21 cellular contexts compared by ENCODE assay signal in genomic region chr15:75924576-75924975, GRCh38. TPM values are rescaled to one million over a fixed set of nuclear protein-coding genes. Genes with fewer than 3 reads are reported as not detected.
DNase-seq lines count a peak whose midpoint lies in the region; ATAC-seq and TF ChIP-seq lines count a peak whose summit lies in the region.
"Had no signal": no experiment of that assay in that cellular context is flagged by ENCODE, and none has a peak within 500 bp of the region (broad histone marks: within the 10 kb centered on the region; RNA-seq: fewer than 3 reads in every experiment).

No MANE protein-coding gene starts in this region.

- H3K27ac ChIP-seq in GM23248 (no peak overlapping the region), foreskin keratinocyte (no peak overlapping the region), mesenchymal stem cell (ENCODE audit: low read length, poor library complexity, severe bottlenecking) (no peak overlapping the region)
- H3K27ac ChIP-seq: A549, BLaER1, SJCRH30 had no signal

- no peaks in the 10 kb centered on the region for H3K9me3 Mint-ChIP-seq in activated CD8-positive, alpha-beta memory T cell treated with anti-CD3 and anti-CD28 coated beads, Interleukin-2, amount 10 ng/mL, durations not matched to agents 7 days and 5 days (ENCODE audit: low read depth)
- H3K9me3 Mint-ChIP-seq: CD4-positive, alpha-beta memory T cell had no signal

- H3K36me3 ChIP-seq in GM23248 (ENCODE audit: low read depth) (no peaks in the 10 kb centered on the region; the same call in 1 of the 2 replicates), mesenchymal stem cell (ENCODE audit: control insufficient read depth in 1 of 2, insufficient read depth in 2 of 2, low read depth in 1 of 2, low read length in 2 of 2) (peaks cover 6 to 50% of the 10 kb centered on the region in 2 experiments)

- H3K4me3 ChIP-seq in GM23248 (no peak overlapping the region), mesenchymal stem cell (ENCODE audit: insufficient read depth in 1 of 2, low read depth in 1 of 2, low read length in 2 of 2) (no peak overlapping the region)
- H3K4me3 ChIP-seq: A549, BLaER1, SJCRH30 had no signal

- H3K27ac Mint-ChIP-seq in T-helper 17 cell = peak overlapping the region; percentile 61
- H3K27ac Mint-ChIP-seq in activated CD8-positive, alpha-beta memory T cell treated with anti-CD3 and anti-CD28 coated beads, Interleukin-2, amount 10 ng/mL, durations not matched to agents 7 days and 5 days = no peak overlapping the region

- H3K4ac ChIP-seq in mesenchymal stem cell (ENCODE audit: low read depth in 1 of 2, low read length in 2 of 2) = peak overlapping the region in 1 of 2 experiments; percentile 24

- H4K20me1 ChIP-seq in GM23248 (ENCODE audit: insufficient read depth) = no peaks in the 10 kb centered on the region

- H2BK120ac ChIP-seq in mesenchymal stem cell (ENCODE audit: low read depth, low read length) = no peak overlapping the region

- peak overlapping the region in 1 of 2 experiments; percentile 34 for H3K18ac ChIP-seq in mesenchymal stem cell (ENCODE audit: low read depth in 1 of 2, low read length in 2 of 2)

- H3K4me1 ChIP-seq in GM23248 (ENCODE audit: insufficient read depth) (peaks cover 8% of the 10 kb centered on the region), foreskin keratinocyte (peaks cover 10% of the 10 kb centered on the region), mesenchymal stem cell (ENCODE audit: control insufficient read depth, insufficient read depth, low read depth, low read length) (peaks cover 9% of the 10 kb centered on the region)
- H3K4me1 ChIP-seq: SJCRH30 had no signal

- H3K23ac ChIP-seq in mesenchymal stem cell (ENCODE audit: low read length in 2 of 2) = no peak overlapping the region

- H2AFZ ChIP-seq in GM23248 (no peak overlapping the region), mesenchymal stem cell (ENCODE audit: low read depth, low read length) (no peak overlapping the region)

- no peak overlapping the region for H4K91ac ChIP-seq in mesenchymal stem cell (ENCODE audit: low read length)

- H2BK12ac ChIP-seq in mesenchymal stem cell (ENCODE audit: low read length in 2 of 2) = no peak overlapping the region

- H3K9me3 ChIP-seq in GM23248 (ENCODE audit: low read depth) (no peaks in the 10 kb centered on the region), T-helper 17 cell (ENCODE audit: control insufficient read depth, low read length, poor library complexity, severe bottlenecking) (no peaks in the 10 kb centered on the region), mesenchymal stem cell (ENCODE audit: control insufficient read depth, low read length) (no peaks in the 10 kb centered on the region)
- H3K9me3 ChIP-seq: A549, BLaER1, SJCRH30 had no signal

- peaks cover 67% of the 10 kb centered on the region for H3K79me2 ChIP-seq in GM23248 (ENCODE audit: insufficient read depth)

- H3K27me3 ChIP-seq in GM23248 (replicated peaks; ENCODE audit: insufficient read depth) (no peaks in the 10 kb centered on the region), foreskin keratinocyte (no peaks in the 10 kb centered on the region), mesenchymal stem cell (ENCODE audit: control insufficient read depth in 1 of 2, insufficient read depth in 1 of 2, low read length in 2 of 2) (no peaks in the 10 kb centered on the region)
- H3K27me3 ChIP-seq: BLaER1, SJCRH30 had no signal

- H3K4me3 Mint-ChIP-seq in T-helper 17 cell = no peak overlapping the region
- no peak overlapping the region for H3K4me3 Mint-ChIP-seq in activated CD8-positive, alpha-beta memory T cell treated with anti-CD3 and anti-CD28 coated beads, Interleukin-2, amount 10 ng/mL, durations not matched to agents 7 days and 5 days
- H3K4me3 Mint-ChIP-seq: CD4-positive, alpha-beta memory T cell had no signal

- no peak overlapping the region for H3K9ac ChIP-seq in GM23248
- no peak overlapping the region for H3K9ac ChIP-seq in mesenchymal stem cell (ENCODE audit: low read length)
- H3K9ac ChIP-seq: BLaER1 had no signal

- peaks cover 38% of the 10 kb centered on the region for H3K4me1 Mint-ChIP-seq in T-helper 17 cell
- H3K4me1 Mint-ChIP-seq in activated CD8-positive, alpha-beta memory T cell treated with anti-CD3 and anti-CD28 coated beads, Interleukin-2, amount 10 ng/mL, durations not matched to agents 7 days and 5 days = peaks cover 58% of the 10 kb centered on the region

- H4K8ac ChIP-seq in mesenchymal stem cell (ENCODE audit: low read length) = no peak overlapping the region

- H3K36me3 Mint-ChIP-seq in T-helper 17 cell (ENCODE audit: low read depth) = peaks cover 20% of the 10 kb centered on the region
- peaks cover 37% of the 10 kb centered on the region for H3K36me3 Mint-ChIP-seq in activated CD8-positive, alpha-beta memory T cell treated with anti-CD3 and anti-CD28 coated beads, Interleukin-2, amount 10 ng/mL, durations not matched to agents 7 days and 5 days

- no peak for TF ChIP-seq CTCF in foreskin keratinocyte (conservative IDR thresholded peaks at IDR 0.05)

- 100% methylated on average over 1 of the region's 1 CpG for WGBS in GM23248 (ENCODE audit: low coverage in 1 of 2, low lambda C conversion rate in 2 of 2, missing lambda C conversion rate in 2 of 2), 2 experiments
- WGBS in mesenchymal stem cell = no CpG with 5 or more reads among the region's 1 CpG

- no peak overlapping the region for H2BK5ac ChIP-seq in mesenchymal stem cell (ENCODE audit: low read depth, low read length, poor library complexity, severe bottlenecking)

- in situ Hi-C loops in GM23248 (cut with MboI) = no loop called here

- H3K14ac ChIP-seq in mesenchymal stem cell (ENCODE audit: low read length in 2 of 2) = no peak overlapping the region

- CTCF ChIA-PET in activated CD8-positive, alpha-beta memory T cell treated with anti-CD3 and anti-CD28 coated beads, Interleukin-2, amount 10 ng/mL, durations not matched to agents 7 days and 5 days (lab: Charles Lee) = interaction anchor here (1.5 to 2.1 kb wide), 3 partner anchors 10 to 115 kb away, joined by 3 to 4 read pairs (median 4); no protein-coding TSS in a partner anchor

- peak; percentile 15 for DNase-seq in GM23248
- DNase-seq in T-helper 17 cell = no peak
- no peak for DNase-seq in foreskin keratinocyte
- DNase-seq in mesenchymal stem cell = no peak
- no peak for DNase-seq in activated CD8-positive, alpha-beta memory T cell treated with anti-CD3 and anti-CD28 coated beads, Interleukin-2, amount 10 ng/mL, durations not matched to agents 7 days and 5 days
- DNase-seq in activated gamma-delta T cell (lab: John Stamatoyannopoulos, UW) = no peak
- no peak for DNase-seq in A172 (ENCODE audit: low spot score)
- DNase-seq: CD4-positive, alpha-beta memory T cell; KBM-7; MV-4-11; NCI-H187; NCI-H2107; NCI-H510A treated with DMSO at 0.1 percent for 48 hours; NCI-H774; OCI-M1; RPMI8226; SJCRH30 had no signal

- H2BK15ac ChIP-seq in mesenchymal stem cell (ENCODE audit: low read depth, poor library complexity, severe bottlenecking) = no peak overlapping the region

- H3K27me3 Mint-ChIP-seq in T-helper 17 cell = no peaks in the 10 kb centered on the region
- H3K27me3 Mint-ChIP-seq in activated CD8-positive, alpha-beta memory T cell treated with anti-CD3 and anti-CD28 coated beads, Interleukin-2, amount 10 ng/mL, durations not matched to agents 7 days and 5 days = no peaks in the 10 kb centered on the region
- H3K27me3 Mint-ChIP-seq: CD4-positive, alpha-beta memory T cell had no signal

- no peak overlapping the region for H3K4me2 ChIP-seq in GM23248 (ENCODE audit: unreplicated experiment)
- H3K4me2 ChIP-seq in mesenchymal stem cell (ENCODE audit: low read length, poor library complexity, severe bottlenecking) = peak overlapping the region; percentile 5
- H3K4me2 ChIP-seq: A549, BLaER1 had no signal

- no peaks in the 10 kb centered on the region for H3F3A ChIP-seq in GM23248 (ENCODE audit: insufficient read depth)

- no peaks in the 10 kb centered on the region for H3K9me2 ChIP-seq in GM23248 (ENCODE audit: insufficient read depth)

- ATAC-seq in T-helper 17 cell (no peak), foreskin keratinocyte (peak; percentile 15), GM19395 (IDR thresholded peaks at IDR 0.05; ENCODE audit: unreplicated experiment) (no peak)
- ATAC-seq in activated CD8-positive, alpha-beta memory T cell treated with anti-CD3 and anti-CD28 coated beads, Interleukin-2, amount 10 ng/mL, durations not matched to agents 7 days and 5 days = no peak
- ATAC-seq: A549, HepG2 had no signal

- H2AK5ac ChIP-seq in mesenchymal stem cell (ENCODE audit: low read length, severe bottlenecking) = no peak overlapping the region

- peaks cover 42% of the 10 kb centered on the region for H3K79me1 ChIP-seq in mesenchymal stem cell (replicated peaks; ENCODE audit: low read length, poor library complexity, severe bottlenecking)

RNA-seq across cellular contexts. Expression of gene FBXO22, which starts 20.9 kb away (rescaled TPM):
- 35.7 and 37.8 TPM in 2 replicates for total RNA-seq in GM23248 (2014; rRNA removed; shearing (Covaris generic))
- 49.8 and 56.1 TPM in 2 replicates for polyA plus RNA-seq in GM23248 (2016; fragmentation: Nextera tagmentation; extraction: Ambion mirVana)
- 1 to 10 TPM; 7.1 to 9.0 TPM for total RNA-seq in T-helper 17 cell
- total RNA-seq in foreskin keratinocyte = 48.4 and 52.7 TPM in 2 replicates
- 39.4 and 50.0 TPM in 2 replicates for polyA plus RNA-seq in foreskin keratinocyte
- 38.5 TPM for polyA plus RNA-seq in mesenchymal stem cell (2013, experiment 1 of 2)
- polyA plus RNA-seq in mesenchymal stem cell (2013, experiment 2 of 2) = 39.9 TPM
- total RNA-seq in activated CD8-positive, alpha-beta memory T cell treated with anti-CD3 and anti-CD28 coated beads, Interleukin-2, amount 10 ng/mL, durations not matched to agents 7 days and 5 days = 10 to 100 TPM; 43.2 to 46.8 TPM
- 57.2 and 79.4 TPM in 2 replicates for total RNA-seq in A172 (2014; rRNA removed; shearing (Covaris generic))
